10 cellular contexts compared by ENCODE assay signal in genomic region chr20:48923149-48923718, GRCh38. TPM values are rescaled to one million over a fixed set of nuclear protein-coding genes. Genes with fewer than 3 reads are reported as not detected.
DNase-seq lines count a peak whose midpoint lies in the region; ATAC-seq and TF ChIP-seq lines count a peak whose summit lies in the region.
"Had no signal": no experiment of that assay in that cellular context is flagged by ENCODE, and none has a peak within 500 bp of the region (broad histone marks: within the 10 kb centered on the region; RNA-seq: fewer than 3 reads in every experiment).

No MANE protein-coding gene starts in this region.

- peaks cover 0 to 53% (median 27%) of the 10 kb centered on the region in 4 donors for H3K4me1 ChIP-seq in tibial artery

- peaks cover 40% of the 10 kb centered on the region for H3K4me1 Mint-ChIP-seq in activated naive CD4-positive, alpha-beta T cell treated with anti-CD3 and anti-CD28 coated beads, Interleukin-2, amount 10 ng/mL, durations not matched to agents 7 days and 5 days
- H3K4me1 Mint-ChIP-seq in activated naive CD8-positive, alpha-beta T cell treated with anti-CD3 and anti-CD28 coated beads, Interleukin-2, amount 50 U/mL, for 24 hours = peaks cover 61% of the 10 kb centered on the region

- H3K36me3 ChIP-seq in tibial artery = no peaks in the 10 kb centered on the region
- H3K36me3 ChIP-seq: esophagus squamous epithelium had no signal

- H3K27ac ChIP-seq in tibial artery = peak overlapping the region; percentile 95 to 98

- H3K27me3 Mint-ChIP-seq in activated naive CD4-positive, alpha-beta T cell treated with anti-CD3 and anti-CD28 coated beads, Interleukin-2, amount 10 ng/mL, durations not matched to agents 7 days and 5 days = no peaks in the 10 kb centered on the region
- H3K27me3 Mint-ChIP-seq in activated naive CD8-positive, alpha-beta T cell treated with anti-CD3 and anti-CD28 coated beads, Interleukin-2, amount 50 U/mL, for 24 hours = no peaks in the 10 kb centered on the region

- H3K4me3 Mint-ChIP-seq in activated naive CD4-positive, alpha-beta T cell treated with anti-CD3 and anti-CD28 coated beads, Interleukin-2, amount 10 ng/mL, durations not matched to agents 7 days and 5 days = peak overlapping the region; percentile 21
- peak overlapping the region; percentile 97 for H3K4me3 Mint-ChIP-seq in activated naive CD8-positive, alpha-beta T cell treated with anti-CD3 and anti-CD28 coated beads, Interleukin-2, amount 50 U/mL, for 24 hours

- H3K27ac Mint-ChIP-seq in activated naive CD4-positive, alpha-beta T cell treated with anti-CD3 and anti-CD28 coated beads, Interleukin-2, amount 10 ng/mL, durations not matched to agents 7 days and 5 days = no peak overlapping the region
- peak overlapping the region; percentile 97 for H3K27ac Mint-ChIP-seq in activated naive CD8-positive, alpha-beta T cell treated with anti-CD3 and anti-CD28 coated beads, Interleukin-2, amount 50 U/mL, for 24 hours

- no peak for TF ChIP-seq CTCF in tibial artery (IDR thresholded peaks at IDR 0.05)

- H3K9me3 ChIP-seq in tibial artery = no peaks in the 10 kb centered on the region
- H3K9me3 ChIP-seq: esophagus squamous epithelium had no signal

- no peak for ATAC-seq in activated naive CD8-positive, alpha-beta T cell treated with anti-CD3 and anti-CD28 coated beads, Interleukin-2, amount 50 U/mL, for 24 hours
- ATAC-seq in left lobe of liver = peak; percentile 7
- ATAC-seq in HG02763 (IDR thresholded peaks at IDR 0.05; ENCODE audit: unreplicated experiment) = no peak
- ATAC-seq: activated CD4-positive, CD25-positive, alpha-beta regulatory T cell treated with anti-CD3 and anti-CD28 coated beads, Interleukin-2, amount 50 U/mL, for 24 hours had no signal

- peak overlapping the region; percentile 90 to 95 for H3K4me3 ChIP-seq in tibial artery

- DNase-seq in activated naive CD4-positive, alpha-beta T cell treated with anti-CD3 and anti-CD28 coated beads, Interleukin-2, amount 10 ng/mL, durations not matched to agents 7 days and 5 days = no peak
- DNase-seq in activated naive CD4-positive, alpha-beta T cell (lab: John Stamatoyannopoulos, UW) = no peak
- DNase-seq in activated naive CD8-positive, alpha-beta T cell treated with anti-CD3 and anti-CD28 coated beads, Interleukin-2, amount 50 U/mL, for 24 hours = no peak
- DNase-seq in left lobe of liver (ENCODE audit: low spot score) (no peak), tibial artery (no peak), SHP77 treated with DMSO at 0.1 percent for 48 hours (lab: John Stamatoyannopoulos, UW) (no peak), NCI-H2107 (lab: John Stamatoyannopoulos, UW) (no peak)
- DNase-seq: esophagus squamous epithelium had no signal

- intact Hi-C loops in tibial artery (cut with DNase I; ENCODE audit: low total_unique reads) = no loop called here

- CTCF ChIA-PET in activated naive CD4-positive, alpha-beta T cell treated with anti-CD3 and anti-CD28 coated beads, Interleukin-2, amount 10 ng/mL, durations not matched to agents 7 days and 5 days (lab: Charles Lee) = no interaction called here

- peaks cover 4% of the 10 kb centered on the region for H3K36me3 Mint-ChIP-seq in activated naive CD4-positive, alpha-beta T cell treated with anti-CD3 and anti-CD28 coated beads, Interleukin-2, amount 10 ng/mL, durations not matched to agents 7 days and 5 days
- peaks cover 4% of the 10 kb centered on the region for H3K36me3 Mint-ChIP-seq in activated naive CD8-positive, alpha-beta T cell treated with anti-CD3 and anti-CD28 coated beads, Interleukin-2, amount 50 U/mL, for 24 hours (ENCODE audit: low read depth)

- H3K27me3 ChIP-seq in tibial artery = no peaks in the 10 kb centered on the region
- H3K27me3 ChIP-seq: esophagus squamous epithelium had no signal

- H3K9me3 Mint-ChIP-seq in activated naive CD4-positive, alpha-beta T cell treated with anti-CD3 and anti-CD28 coated beads, Interleukin-2, amount 10 ng/mL, durations not matched to agents 7 days and 5 days = no peaks in the 10 kb centered on the region
- H3K9me3 Mint-ChIP-seq in activated naive CD8-positive, alpha-beta T cell treated with anti-CD3 and anti-CD28 coated beads, Interleukin-2, amount 50 U/mL, for 24 hours = no peaks in the 10 kb centered on the region

RNA-seq across cellular contexts. Expression of gene ARFGEF2, which starts 1.7 kb away (rescaled TPM):
- total RNA-seq in left lobe of liver = 24.3 TPM
